10 cellular contexts compared by ENCODE assay signal in the genomic region with DNA sequence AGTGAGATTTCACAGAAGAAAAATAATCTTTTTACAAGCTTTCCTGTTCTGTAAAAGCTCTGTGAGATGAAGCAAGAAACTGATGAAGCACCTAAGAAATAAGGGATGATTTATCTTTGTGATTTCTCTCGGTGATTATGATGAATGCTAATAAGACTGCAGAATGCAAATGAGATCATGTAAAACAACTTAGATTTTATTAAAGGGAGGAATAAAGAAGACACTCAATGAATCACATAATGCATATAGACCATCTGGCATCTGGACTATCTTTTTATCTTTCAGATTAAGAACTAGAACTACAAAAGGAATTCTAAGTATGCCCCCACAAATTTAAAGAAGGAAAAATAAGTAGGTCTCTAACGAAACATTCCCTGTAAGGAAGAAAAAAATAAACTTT.
"Had no signal": no experiment of that assay in that cellular context is flagged by ENCODE, and none has a peak within 500 bp of the region (broad histone marks: within the 10 kb centered on the region; RNA-seq: fewer than 3 reads in every experiment).

No MANE protein-coding gene starts in this region.

- H3K27ac Mint-ChIP-seq: HFFc6, IgD-negative memory B cell had no signal

- H3K9me3 ChIP-seq: HAP-1 had no signal

- H3K27me3 Mint-ChIP-seq: IgD-negative memory B cell had no signal

- H3K36me3 Mint-ChIP-seq: IgD-negative memory B cell had no signal

- H3K4me3 ChIP-seq: GM23248, HAP-1 had no signal

- ATAC-seq: HCT116, HepG2 had no signal

- H3K4me1 Mint-ChIP-seq: IgD-negative memory B cell had no signal

- H3K9ac ChIP-seq: GM23248 had no signal

- H3K27ac ChIP-seq: GM23248, HL-60 had no signal

- H3K4me3 Mint-ChIP-seq: HFFc6, IgD-negative memory B cell had no signal

- DNase-seq: GM23248, GOT3, H7, HFFc6, KBM-7 had no signal

- H3K36me3 ChIP-seq: HAP-1 had no signal
